In genomic region chr6:12001706-12002070, GRCh38 we compare ENCODE assay signal across 17 cellular contexts. TPM values are rescaled to one million over a fixed set of nuclear protein-coding genes. Genes with fewer than 3 reads are reported as not detected.
DNase-seq lines count a peak whose midpoint lies in the region; ATAC-seq, FAIRE-seq and TF ChIP-seq lines count a peak whose summit lies in the region.
"Had no signal": no experiment of that assay in that cellular context is flagged by ENCODE, and none has a peak within 500 bp of the region (broad histone marks: within the 10 kb centered on the region; RNA-seq: fewer than 3 reads in every experiment).

No MANE protein-coding gene starts in this region.

- POLR2A ChIA-PET in PC-9 (lab: Charles Lee; ENCODE audit: unreplicated experiment): interaction anchor here (0.6 kb wide), 1 partner anchor 315 kb away, joined by 3 read pairs; no protein-coding TSS in a partner anchor
- POLR2A ChIA-PET in HepG2 (lab: Yijun Ruan, JAX): interaction anchor here (1.5 to 1.6 kb wide), 2 partner anchors 9 to 11 kb away, joined by 6 to 10 read pairs; no protein-coding TSS in a partner anchor
- POLR2A ChIA-PET in CD4-positive, alpha-beta memory T cell (lab: Charles Lee; ENCODE audit: partially characterized antibody): no interaction called here

- H3K27me3 ChIP-seq in PC-9 (ENCODE audit: insufficient read depth, low read depth) (no peaks in the 10 kb centered on the region), HepG2 (ENCODE audit: control insufficient read depth in 1 of 2, insufficient read depth in 2 of 2, low read length in 2 of 2) (no peaks in the 10 kb centered on the region)
- H3K27me3 ChIP-seq in CD4-positive, alpha-beta memory T cell (ENCODE audit: insufficient read depth, low read length): no peaks in the 10 kb centered on the region
- H3K27me3 ChIP-seq: BLaER1 treated with 17β-estradiol and CSF1 and Interleukin-3, amounts not matched to agents 10 nM and 100 nM had no signal

- no peak for ATAC-seq in activated naive CD8-positive, alpha-beta T cell treated with anti-CD3 and anti-CD28 coated beads, Interleukin-2, amount 50 U/mL, for 24 hours
- ATAC-seq in HepG2: peak; percentile 75
- no peak for ATAC-seq in GM18519 (IDR thresholded peaks at IDR 0.05; ENCODE audit: low FRiP score, unreplicated experiment)
- ATAC-seq: GM12878, GM23338 had no signal

- TF ChIP-seq EP300 in HepG2 (IDR thresholded peaks at IDR 0.05; ENCODE audit: low read depth in 2 of 2, low read length in 2 of 2) (peak in 1 of 2 experiments; percentile 61; a peak in 1 of 4 replicates), HepG2 (CRISPR knock-in tag; IDR thresholded peaks at IDR 0.05; ENCODE audit: borderline replicate concordance) (no peak)

- no peak for TF ChIP-seq POLR2A in HepG2 (IDR thresholded peaks at IDR 0.05; ENCODE audit: insufficient read depth in 1 of 2, low read depth in 2 of 2, low read length in 2 of 2)

- no peak overlapping the region for H3K4me3 ChIP-seq in PC-9
- peak overlapping the region in 2 of 3 experiments; percentile 32 to 52; a peak in 3 of 6 replicates for H3K4me3 ChIP-seq in HepG2 (replicated peaks in 1 of 3; ENCODE audit: insufficient read depth in 1 of 3, low read depth in 2 of 3, low read length in 3 of 3)
- H3K4me3 ChIP-seq in CD4-positive, alpha-beta memory T cell (ENCODE audit: low read length in 2 of 2): no peak overlapping the region
- H3K4me3 ChIP-seq: BLaER1 treated with 17β-estradiol and CSF1 and Interleukin-3, amounts not matched to agents 10 nM and 100 nM; GM12878; GM23338 had no signal

- CTCF ChIA-PET in PC-9 (lab: Charles Lee): no interaction called here
- CTCF ChIA-PET in HepG2 (lab: Yijun Ruan, JAX; ENCODE audit: low intra/inter-chr PET ratio, low total read pairs): no interaction called here
- CTCF ChIA-PET in CD4-positive, alpha-beta memory T cell (lab: Charles Lee; ENCODE audit: partially characterized antibody): interaction anchor here (0.8 to 0.9 kb wide), 2 partner anchors 9 to 232 kb away, joined by 3 to 4 read pairs; no protein-coding TSS in a partner anchor

- peaks cover 21% of the 10 kb centered on the region for H3K4me1 Mint-ChIP-seq in activated naive CD8-positive, alpha-beta T cell treated with anti-CD3 and anti-CD28 coated beads, Interleukin-2, amount 50 U/mL, for 24 hours
- H3K4me1 Mint-ChIP-seq in activated naive CD8-positive, alpha-beta T cell treated with anti-CD3 and anti-CD28 coated beads for 36 hours: peaks cover 8% of the 10 kb centered on the region
- H3K4me1 Mint-ChIP-seq in nephron: peaks cover 41% of the 10 kb centered on the region
- H3K4me1 Mint-ChIP-seq in CD4-positive, alpha-beta memory T cell: peaks cover 0 to 1% (median 0%) of the 10 kb centered on the region in 4 donors
- H3K4me1 Mint-ChIP-seq: IgD-negative memory B cell had no signal

- no peaks in the 10 kb centered on the region for H3K27me3 Mint-ChIP-seq in activated naive CD8-positive, alpha-beta T cell treated with anti-CD3 and anti-CD28 coated beads, Interleukin-2, amount 50 U/mL, for 24 hours
- no peaks in the 10 kb centered on the region for H3K27me3 Mint-ChIP-seq in activated naive CD8-positive, alpha-beta T cell treated with anti-CD3 and anti-CD28 coated beads for 36 hours
- H3K27me3 Mint-ChIP-seq in nephron (ENCODE audit: low read depth): peaks cover 3% of the 10 kb centered on the region
- H3K27me3 Mint-ChIP-seq in CD4-positive, alpha-beta memory T cell: peaks cover 0 to 2% of the 10 kb centered on the region in 2 donors
- H3K27me3 Mint-ChIP-seq: IgD-negative memory B cell had no signal

- H3K27ac ChIP-seq in PC-9: no peak overlapping the region
- H3K27ac ChIP-seq in HepG2 (ENCODE audit: extremely low read length, insufficient read depth, low read length): peak overlapping the region; percentile 60
- no peak overlapping the region for H3K27ac ChIP-seq in CD4-positive, alpha-beta memory T cell (ENCODE audit: low read depth, low read length)
- H3K27ac ChIP-seq: BLaER1 treated with 17β-estradiol and CSF1 and Interleukin-3, amounts not matched to agents 10 nM and 100 nM had no signal

- peaks cover 2% of the 10 kb centered on the region for H3K4me1 ChIP-seq in PC-9 (replicated peaks; ENCODE audit: insufficient read depth)
- peaks cover 31% of the 10 kb centered on the region for H3K4me1 ChIP-seq in HepG2 (ENCODE audit: insufficient read depth, low read length)
- no peaks in the 10 kb centered on the region for H3K4me1 ChIP-seq in CD4-positive, alpha-beta memory T cell (ENCODE audit: insufficient read depth, low read length)
- H3K4me1 ChIP-seq: BLaER1 treated with 17β-estradiol and CSF1 and Interleukin-3, amounts not matched to agents 10 nM and 100 nM had no signal

- no peaks in the 10 kb centered on the region for H3K9me2 ChIP-seq in PC-9 (ENCODE audit: insufficient read depth)

- H3K79me2 ChIP-seq in PC-9 (ENCODE audit: low read depth): no peaks in the 10 kb centered on the region
- H3K79me2 ChIP-seq in HepG2 (ENCODE audit: insufficient read depth, low read length): no peaks in the 10 kb centered on the region

- H3K9me3 Mint-ChIP-seq in activated naive CD8-positive, alpha-beta T cell treated with anti-CD3 and anti-CD28 coated beads, Interleukin-2, amount 50 U/mL, for 24 hours: no peaks in the 10 kb centered on the region
- H3K9me3 Mint-ChIP-seq in activated naive CD8-positive, alpha-beta T cell treated with anti-CD3 and anti-CD28 coated beads for 36 hours: no peaks in the 10 kb centered on the region
- H3K9me3 Mint-ChIP-seq in nephron: no peaks in the 10 kb centered on the region
- H3K9me3 Mint-ChIP-seq in CD4-positive, alpha-beta memory T cell: no peaks in the 10 kb centered on the region
- H3K9me3 Mint-ChIP-seq: GM23338, IgD-negative memory B cell had no signal

- peaks cover under 1% of the 10 kb centered on the region; the same call in 1 of the 2 replicates for H3F3A ChIP-seq in PC-9 (ENCODE audit: insufficient read depth, low read depth)

- H2AFZ ChIP-seq in PC-9: 0 out of 2 replicates have a peak overlapping the region, but pooled peaks have one; percentile 6
- H2AFZ ChIP-seq in HepG2 (ENCODE audit: low read length): peak overlapping the region; percentile 15
- H2AFZ ChIP-seq: GM23338 had no signal

- intact Hi-C loops in PC-9 (cut with micrococcal nuclease; ENCODE audit: unreplicated experiment) (no loop called here), HepG2 (cut with micrococcal nuclease; ENCODE audit: unreplicated experiment) (no loop called here)
- intact Hi-C loops in CD4-positive, alpha-beta memory T cell (cut with micrococcal nuclease): no loop called here

- peak overlapping the region; percentile 12 for H3K27ac Mint-ChIP-seq in activated naive CD8-positive, alpha-beta T cell treated with anti-CD3 and anti-CD28 coated beads, Interleukin-2, amount 50 U/mL, for 24 hours
- no peak overlapping the region for H3K27ac Mint-ChIP-seq in activated naive CD8-positive, alpha-beta T cell treated with anti-CD3 and anti-CD28 coated beads for 36 hours
- H3K27ac Mint-ChIP-seq in nephron: peak overlapping the region in 2 of 3 experiments; percentile 0 to 4
- H3K27ac Mint-ChIP-seq in CD4-positive, alpha-beta memory T cell: no peak overlapping the region
- H3K27ac Mint-ChIP-seq: GM23338, IgD-negative memory B cell had no signal

- H3K4me2 ChIP-seq in PC-9 (no peak overlapping the region), HepG2 (ENCODE audit: low read depth, low read length) (peak overlapping the region; percentile 82)
- H3K4me2 ChIP-seq: BLaER1 treated with 17β-estradiol and CSF1 and Interleukin-3, amounts not matched to agents 10 nM and 100 nM; GM23338 had no signal

- BruUV-seq in PC-9 (replicated peaks; lab: Mats Ljungman, UMichigan): no TSS peak
- BruUV-seq in HepG2 (replicated peaks; lab: Mats Ljungman, UMichigan): no TSS peak

- in situ Hi-C loops in HepG2 (cut with HindIII; ENCODE audit: extremely low pct_ligation_motif_present, low pct_unique_long_range_greater_than_20kb): no loop called here

- no peak overlapping the region for H3K4me3 Mint-ChIP-seq in activated naive CD8-positive, alpha-beta T cell treated with anti-CD3 and anti-CD28 coated beads, Interleukin-2, amount 50 U/mL, for 24 hours
- H3K4me3 Mint-ChIP-seq in activated naive CD8-positive, alpha-beta T cell treated with anti-CD3 and anti-CD28 coated beads for 36 hours: no peak overlapping the region
- H3K4me3 Mint-ChIP-seq in nephron: no peak overlapping the region
- no peak overlapping the region for H3K4me3 Mint-ChIP-seq in CD4-positive, alpha-beta memory T cell
- H3K4me3 Mint-ChIP-seq: CD4-positive, CD25-positive, alpha-beta regulatory T cell; GM23338; IgD-negative memory B cell had no signal

- FAIRE-seq in HepG2 (lab: Jason Lieb, UNC): no peak
- FAIRE-seq: GM12878 had no signal

- DNase-seq in activated naive CD8-positive, alpha-beta T cell treated with anti-CD3 and anti-CD28 coated beads, Interleukin-2, amount 50 U/mL, for 24 hours: no peak
- no peak for DNase-seq in activated naive CD8-positive, alpha-beta T cell treated with anti-CD3 and anti-CD28 coated beads for 36 hours
- DNase-seq in PC-9 (no peak), HepG2 (ENCODE audit: low spot score) (peak; percentile 70), GM19238 (ENCODE audit: insufficient read length, low spot score) (no peak)
- no peak for DNase-seq in CD4-positive, alpha-beta memory T cell
- DNase-seq: 8988T; ACHN; CD4-positive, CD25-positive, alpha-beta regulatory T cell; DMS79; H7 had no signal

- H3K36me3 ChIP-seq in PC-9 (ENCODE audit: low read depth) (no peaks in the 10 kb centered on the region), HepG2 (replicated peaks in 1 of 2; ENCODE audit: control insufficient read depth in 1 of 2, insufficient read depth in 2 of 2, low read length in 2 of 2) (no peaks in the 10 kb centered on the region)
- no peaks in the 10 kb centered on the region for H3K36me3 ChIP-seq in CD4-positive, alpha-beta memory T cell (ENCODE audit: insufficient read depth, low read length)
- H3K36me3 ChIP-seq: BLaER1 treated with 17β-estradiol and CSF1 and Interleukin-3, amounts not matched to agents 10 nM and 100 nM had no signal

- no peak for TF ChIP-seq RAD21 in HepG2 (CRISPR knock-in tag; IDR thresholded peaks at IDR 0.05)

- H4K20me1 ChIP-seq in PC-9 (ENCODE audit: insufficient read depth): no peaks in the 10 kb centered on the region
- no peaks in the 10 kb centered on the region for H4K20me1 ChIP-seq in HepG2 (ENCODE audit: insufficient read depth, low read length)
- H4K20me1 ChIP-seq: BLaER1 treated with 17β-estradiol and CSF1 and Interleukin-3, amounts not matched to agents 10 nM and 100 nM had no signal

- TF ChIP-seq CTCF in PC-9 (conservative IDR thresholded peaks at IDR 0.05) (no peak), HepG2 (CRISPR knock-in tag; IDR thresholded peaks at IDR 0.05) (no peak), nephron (IDR thresholded peaks at IDR 0.05; ENCODE audit: unreplicated experiment in 3 of 3) (no peak)

- peak overlapping the region; percentile 62 for H3K9ac ChIP-seq in HepG2 (ENCODE audit: insufficient read depth, low read depth, low read length)
- H3K9ac ChIP-seq: BLaER1 treated with 17β-estradiol and CSF1 and Interleukin-3, amounts not matched to agents 10 nM and 100 nM had no signal

- H3K36me3 Mint-ChIP-seq in activated naive CD8-positive, alpha-beta T cell treated with anti-CD3 and anti-CD28 coated beads, Interleukin-2, amount 50 U/mL, for 24 hours (ENCODE audit: low read depth): no peaks in the 10 kb centered on the region
- no peaks in the 10 kb centered on the region for H3K36me3 Mint-ChIP-seq in activated naive CD8-positive, alpha-beta T cell treated with anti-CD3 and anti-CD28 coated beads for 36 hours
- H3K36me3 Mint-ChIP-seq in nephron (ENCODE audit: low read depth): no peaks in the 10 kb centered on the region
- no peaks in the 10 kb centered on the region for H3K36me3 Mint-ChIP-seq in CD4-positive, alpha-beta memory T cell
- H3K36me3 Mint-ChIP-seq: CD4-positive, CD25-positive, alpha-beta regulatory T cell; IgD-negative memory B cell had no signal

- H3K9me3 ChIP-seq in PC-9 (ENCODE audit: insufficient read depth, low read depth) (peaks cover 4% of the 10 kb centered on the region; the same call in 1 of the 2 replicates), HepG2 (ENCODE audit: low read length) (no peaks in the 10 kb centered on the region)
- no peaks in the 10 kb centered on the region for H3K9me3 ChIP-seq in CD4-positive, alpha-beta memory T cell (ENCODE audit: control insufficient read depth in 1 of 2, low read length in 2 of 2)
- H3K9me3 ChIP-seq: BLaER1 treated with 17β-estradiol and CSF1 and Interleukin-3, amounts not matched to agents 10 nM and 100 nM had no signal

- 10% methylated on average over 6 of the region's 6 CpGs for WGBS in HepG2 (ENCODE audit: low lambda C conversion rate)

RNA-seq across cellular contexts. Expression of gene HIVEP1, which starts 10.4 kb away (rescaled TPM):
- total RNA-seq in activated naive CD8-positive, alpha-beta T cell treated with anti-CD3 and anti-CD28 coated beads for 36 hours: 10 to 100 TPM; 33.9 to 41.9 TPM
- total RNA-seq in PC-9 (2021) (24.2 and 32.6 TPM in 2 replicates), HepG2 (2016; rRNA removed; fragmentation: Illumina TruSeq; extraction: Trizol) (7.4 and 11.1 TPM in 2 replicates)
- total RNA-seq in HepG2 (2016; cell fraction: cytosol; rRNA removed; fragmentation: Illumina TruSeq; extraction: Trizol; ENCODE audit: low read depth): 1.6 and 2.1 TPM in 2 replicates
- 7.9 and 9.1 TPM in 2 replicates for total RNA-seq in HepG2 (2016; cell fraction: insoluble cytoplasmic fraction; rRNA removed; fragmentation: Illumina TruSeq; extraction: Trizol)
- 4.1 and 4.8 TPM in 2 replicates for total RNA-seq in HepG2 (2016; cell fraction: membrane; rRNA removed; fragmentation: Illumina TruSeq; extraction: Trizol)
- total RNA-seq in HepG2 (2016; cell fraction: nucleus; rRNA removed; fragmentation: Illumina TruSeq; extraction: Trizol): 20.1 and 25.7 TPM in 2 replicates
- polyA plus RNA-seq in HepG2 (2011; rRNA removed): 9.9 and 10.9 TPM in 2 replicates
- 8.4 and 8.9 TPM in 2 replicates for polyA plus RNA-seq in HepG2 (2011; cell fraction: cytosol; rRNA removed)
- polyA plus RNA-seq in HepG2 (2011; cell fraction: nucleus; rRNA removed): 15.8 and 16.8 TPM in 2 replicates
- polyA plus RNA-seq in HepG2 (2012): 7.8 and 9.0 TPM in 2 replicates
- polyA plus RNA-seq in HepG2 (2016; cell fraction: cytosol; fragmentation: Illumina TruSeq; extraction: Trizol; ENCODE audit: low read depth): 0.77 and 1.1 TPM in 2 replicates
- polyA plus RNA-seq in HepG2 (2016; cell fraction: insoluble cytoplasmic fraction; fragmentation: Illumina TruSeq; extraction: Trizol; ENCODE audit: low read depth): 6.8 and 7.6 TPM in 2 replicates
- polyA plus RNA-seq in HepG2 (2016; cell fraction: membrane; fragmentation: Illumina TruSeq; extraction: Trizol; ENCODE audit: low read depth): 1.6 and 1.7 TPM in 2 replicates
- polyA plus RNA-seq in HepG2 (2016; cell fraction: nucleus; fragmentation: Illumina TruSeq; extraction: Trizol; ENCODE audit: insufficient read depth, low read depth): 13.9 and 14.0 TPM in 2 replicates
- 28.2 and 31.3 TPM in 2 replicates for polyA minus RNA-seq in HepG2 (2011; rRNA and poly(A)+ RNA removed; ENCODE audit: low replicate concordance)
- polyA minus RNA-seq in HepG2 (2011; cell fraction: cytosol; rRNA and poly(A)+ RNA removed): 11.1 and 13.6 TPM in 2 replicates
- 69.6 and 70.4 TPM in 2 replicates for polyA minus RNA-seq in HepG2 (2011; cell fraction: nucleus; rRNA and poly(A)+ RNA removed)
- 10 to 100 TPM; 16.6 to 17.6 TPM for total RNA-seq in CD4-positive, alpha-beta memory T cell
- polyA plus RNA-seq in CD4-positive, alpha-beta memory T cell: 1 to 10 TPM in 1 of 2 donors, under 1 TPM in 1; 0.47 to 7.2 TPM

Comparison
In these comparisons a context has a peak if more than half of its experiments do, and no peak if none do; other contexts are left out.
1. H3K27ac Mint-ChIP-seq: peak in activated naive CD8-positive, alpha-beta T cell treated with anti-CD3 and anti-CD28 coated beads, Interleukin-2, amount 50 U/mL, for 24 hours (single experiment) and nephron (2 of 3); none in activated naive CD8-positive, alpha-beta T cell treated with anti-CD3 and anti-CD28 coated beads for 36 hours (single experiment) and CD4-positive, alpha-beta memory T cell (0 of 7).
2. H3K4me3 ChIP-seq: peak in HepG2 (2 of 3); none in PC-9 (single experiment) and CD4-positive, alpha-beta memory T cell (0 of 2).